ENCODE assay signal across 8 cellular contexts in the genomic region with DNA sequence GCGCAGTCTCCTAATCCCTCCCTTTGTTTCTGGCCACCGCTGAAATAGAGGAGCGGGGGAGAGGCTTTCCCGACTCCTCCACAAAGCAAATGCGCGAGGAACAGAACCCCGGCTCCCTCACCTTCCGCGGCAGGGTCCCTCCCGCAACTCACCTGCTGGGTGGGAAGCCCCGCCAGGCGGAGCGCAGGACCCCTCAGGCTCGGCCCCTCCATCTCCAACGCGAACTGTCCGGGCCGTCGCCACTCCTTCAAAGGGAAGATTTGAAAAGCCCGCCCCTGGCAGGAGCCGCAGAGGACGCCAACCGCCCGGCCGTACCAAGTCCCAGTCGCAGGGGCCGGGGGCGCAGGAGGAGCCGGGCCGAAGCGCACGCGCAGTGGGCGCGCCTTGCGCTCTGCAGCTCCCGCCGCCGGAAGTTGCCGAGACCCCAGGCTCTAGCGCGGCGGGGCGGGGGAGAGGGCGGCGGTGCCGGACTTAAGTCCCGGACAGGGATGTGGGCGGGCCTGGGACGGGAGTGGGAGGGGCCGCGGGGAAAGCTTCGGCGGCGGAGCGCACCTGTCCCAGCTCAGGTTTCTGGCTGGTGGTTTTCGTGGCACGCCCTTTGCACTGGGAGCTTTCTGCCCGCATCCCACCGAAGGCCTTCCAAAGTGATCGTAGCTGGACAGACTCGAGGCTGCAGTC. TPM values are rescaled to one million over a fixed set of nuclear protein-coding genes. Genes with fewer than 3 reads are reported as not detected.
DNase-seq lines count a peak whose midpoint lies in the region; ATAC-seq and TF ChIP-seq lines count a peak whose summit lies in the region.

A gene with protein sequence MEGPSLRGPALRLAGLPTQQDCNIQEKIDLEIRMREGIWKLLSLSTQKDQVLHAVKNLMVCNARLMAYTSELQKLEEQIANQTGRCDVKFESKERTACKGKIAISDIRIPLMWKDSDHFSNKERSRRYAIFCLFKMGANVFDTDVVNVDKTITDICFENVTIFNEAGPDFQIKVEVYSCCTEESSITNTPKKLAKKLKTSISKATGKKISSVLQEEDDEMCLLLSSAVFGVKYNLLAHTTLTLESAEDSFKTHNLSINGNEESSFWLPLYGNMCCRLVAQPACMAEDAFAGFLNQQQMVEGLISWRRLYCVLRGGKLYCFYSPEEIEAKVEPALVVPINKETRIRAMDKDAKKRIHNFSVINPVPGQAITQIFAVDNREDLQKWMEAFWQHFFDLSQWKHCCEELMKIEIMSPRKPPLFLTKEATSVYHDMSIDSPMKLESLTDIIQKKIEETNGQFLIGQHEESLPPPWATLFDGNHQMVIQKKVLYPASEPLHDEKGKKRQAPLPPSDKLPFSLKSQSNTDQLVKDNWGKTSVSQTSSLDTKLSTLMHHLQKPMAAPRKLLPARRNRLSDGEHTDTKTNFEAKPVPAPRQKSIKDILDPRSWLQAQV (minus strand): TSS at position 446 of the 678 bp plus-strand sequence. CDS start 234 bp downstream, at position 212.

- no peak for TF ChIP-seq CTCF in CD4-positive, alpha-beta T cell (IDR thresholded peaks at IDR 0.05)
- TF ChIP-seq CTCF in GM20000 (IDR thresholded peaks at IDR 0.05; ENCODE audit: extremely low read depth, missing control alignments) (no peak), PC-3 (conservative IDR thresholded peaks at IDR 0.05; ENCODE audit: low read depth, low read length) (no peak), fibroblast of lung (conservative IDR thresholded peaks at IDR 0.05 in 1 of 2, IDR thresholded peaks at IDR 0.05 in 1 of 2; ENCODE audit: low read depth in 1 of 2, low read length in 2 of 2) (no peak)

- no peaks in the 10 kb centered on the region for H3K9me3 Mint-ChIP-seq in CD4-positive, alpha-beta T cell
- no peaks in the 10 kb centered on the region for H3K9me3 Mint-ChIP-seq in activated T-helper 1 cell treated with anti-CD3 and anti-CD28 coated beads, Interleukin-12 subunit alpha, Interleukin-12 subunit beta, Interleukin-2, Interleukin-4 antibody, amounts not matched to agents 30 ng/mL and 10 ng/mL and 1 ng/mL, durations not matched to agents 14 hours and 24 hours and 36 hours
- H3K9me3 Mint-ChIP-seq in naive B cell = no peaks in the 10 kb centered on the region
- no peaks in the 10 kb centered on the region for H3K9me3 Mint-ChIP-seq in stimulated activated effector memory CD8-positive, alpha-beta T cell treated with anti-CD3 and anti-CD28 coated beads, Interleukin-12 subunit alpha, Interleukin-12 subunit beta, amount 100 ng/mL, for 72 hours

- H3K9me2 ChIP-seq in PC-3 (replicated peaks; ENCODE audit: low read length) = no peaks in the 10 kb centered on the region

- no peak within 1 kb of the TSS for H3K27ac ChIP-seq in CD4-positive, alpha-beta T cell (ENCODE audit: low read depth, low read length)
- H3K27ac ChIP-seq in HUES48 (ENCODE audit: low read depth, low read length) = peak within 1 kb of the TSS; percentile 91
- peak within 1 kb of the TSS; percentile 12 for H3K27ac ChIP-seq in PC-3 (ENCODE audit: low read length)
- no peak within 1 kb of the TSS for H3K27ac ChIP-seq in fibroblast of lung (ENCODE audit: insufficient read depth, low read length)

- peak; percentile 40 to 65 (median 54) for DNase-seq in CD4-positive, alpha-beta T cell
- DNase-seq in GM20000 (ENCODE audit: low spot score) (peak; percentile 76), PC-3 (peak; percentile 100), fibroblast of lung (ENCODE audit: low read depth in 2 of 2) (peak; percentile 81 to 91), naive B cell (peak; percentile 75)
- DNase-seq in activated T-helper 1 cell treated with anti-CD3 and anti-CD28 coated beads, Interleukin-12 subunit alpha, Interleukin-12 subunit beta, Interleukin-2, Interleukin-4 antibody, amounts not matched to agents 30 ng/mL and 10 ng/mL and 1 ng/mL, durations not matched to agents 14 hours and 24 hours and 36 hours (ENCODE audit: low spot score) = peak; percentile 75
- DNase-seq in stimulated activated effector memory CD8-positive, alpha-beta T cell treated with anti-CD3 and anti-CD28 coated beads, Interleukin-12 subunit alpha, Interleukin-12 subunit beta, amount 100 ng/mL, for 72 hours (ENCODE audit: low spot score in 2 of 2) = peak; percentile 44 to 81

- H3K27me3 Mint-ChIP-seq in CD4-positive, alpha-beta T cell = peaks cover 27% of the 10 kb centered on the region
- peaks cover 27% of the 10 kb centered on the region for H3K27me3 Mint-ChIP-seq in activated T-helper 1 cell treated with anti-CD3 and anti-CD28 coated beads, Interleukin-12 subunit alpha, Interleukin-12 subunit beta, Interleukin-2, Interleukin-4 antibody, amounts not matched to agents 30 ng/mL and 10 ng/mL and 1 ng/mL, durations not matched to agents 14 hours and 24 hours and 36 hours (ENCODE audit: insufficient read depth)
- peaks cover 0 to 13% (median 10%) of the 10 kb centered on the region in 3 donors for H3K27me3 Mint-ChIP-seq in naive B cell

- H3K9me3 ChIP-seq in CD4-positive, alpha-beta T cell (ENCODE audit: control insufficient read depth, low read length) = no peaks in the 10 kb centered on the region
- H3K9me3 ChIP-seq in HUES48 (ENCODE audit: control insufficient read depth, insufficient read depth, low read length) (no peaks in the 10 kb centered on the region), PC-3 (ENCODE audit: low read length) (no peaks in the 10 kb centered on the region), fibroblast of lung (ENCODE audit: control insufficient read depth, insufficient read depth, low read depth, low read length) (no peaks in the 10 kb centered on the region)

- CTCF ChIA-PET in CD4-positive, alpha-beta T cell (lab: Charles Lee) = no interaction called here
- CTCF ChIA-PET in PC-3 (lab: Charles Lee) = interaction anchor here (0.5 to 1.4 kb wide), 8 partner anchors 13 to 549 kb away, joined by 3 to 12 read pairs (median 3); no protein-coding TSS in a partner anchor

- H3K4me1 Mint-ChIP-seq in CD4-positive, alpha-beta T cell (ENCODE audit: low read depth) = peaks cover 22% of the 10 kb centered on the region
- H3K4me1 Mint-ChIP-seq in activated T-helper 1 cell treated with anti-CD3 and anti-CD28 coated beads, Interleukin-12 subunit alpha, Interleukin-12 subunit beta, Interleukin-2, Interleukin-4 antibody, amounts not matched to agents 30 ng/mL and 10 ng/mL and 1 ng/mL, durations not matched to agents 14 hours and 24 hours and 36 hours (ENCODE audit: low read depth) = peaks cover 32% of the 10 kb centered on the region
- peaks cover 8 to 12% (median 8%) of the 10 kb centered on the region in 3 donors for H3K4me1 Mint-ChIP-seq in naive B cell
- peaks cover 7% of the 10 kb centered on the region for H3K4me1 Mint-ChIP-seq in stimulated activated effector memory CD8-positive, alpha-beta T cell treated with anti-CD3 and anti-CD28 coated beads, Interleukin-12 subunit alpha, Interleukin-12 subunit beta, amount 100 ng/mL, for 72 hours

- intact Hi-C loops in CD4-positive, alpha-beta T cell (cut with DNase I, micrococcal nuclease) = loop anchor here (5.0 to 10.0 kb wide), 5 partner anchors 39 to 886 kb away; no protein-coding TSS in a partner anchor
- intact Hi-C loops in PC-3 (cut with micrococcal nuclease) = loop anchor here (1.0 to 10.0 kb wide), 5 partner anchors 54 to 996 kb away; no protein-coding TSS in a partner anchor
- intact Hi-C loops in activated T-helper 1 cell treated with anti-CD3 and anti-CD28 coated beads, Interleukin-12 subunit alpha, Interleukin-12 subunit beta, Interleukin-2, Interleukin-4 antibody, amounts not matched to agents 30 ng/mL and 10 ng/mL and 1 ng/mL, durations not matched to agents 14 hours and 24 hours and 36 hours (cut with micrococcal nuclease) = loop anchor here (2.0 to 10.0 kb wide), 6 partner anchors 106 to 1359 kb away; a partner anchor contains a TSS

- H3K4me3 Mint-ChIP-seq in CD4-positive, alpha-beta T cell = peak within 1 kb of the TSS; percentile 90
- H3K4me3 Mint-ChIP-seq in activated T-helper 1 cell treated with anti-CD3 and anti-CD28 coated beads, Interleukin-12 subunit alpha, Interleukin-12 subunit beta, Interleukin-2, Interleukin-4 antibody, amounts not matched to agents 30 ng/mL and 10 ng/mL and 1 ng/mL, durations not matched to agents 14 hours and 24 hours and 36 hours = peak within 1 kb of the TSS; percentile 83
- H3K4me3 Mint-ChIP-seq in naive B cell = peak within 1 kb of the TSS; percentile 74 to 96 (median 90)
- H3K4me3 Mint-ChIP-seq in stimulated activated effector memory CD8-positive, alpha-beta T cell treated with anti-CD3 and anti-CD28 coated beads, Interleukin-12 subunit alpha, Interleukin-12 subunit beta, amount 100 ng/mL, for 72 hours = peak within 1 kb of the TSS; percentile 60

- H3F3A ChIP-seq in PC-3 (ENCODE audit: low read length, unreplicated experiment) = no peaks in the 10 kb centered on the region

- H2AFZ ChIP-seq in PC-3 (ENCODE audit: low read length) = peak within 1 kb of the TSS; percentile 86
- peak within 1 kb of the TSS; percentile 76 for H2AFZ ChIP-seq in fibroblast of lung (ENCODE audit: low read length)

- peak within 1 kb of the TSS; percentile 78 for H3K4me2 ChIP-seq in PC-3 (ENCODE audit: low read length)
- H3K4me2 ChIP-seq in fibroblast of lung (ENCODE audit: extremely low read depth, insufficient read depth, low read length) = peak within 1 kb of the TSS; percentile 90

- POLR2A ChIA-PET in CD4-positive, alpha-beta T cell (lab: Charles Lee) = interaction anchor here (1.0 to 1.4 kb wide), 3 partner anchors 34 to 230 kb away, joined by 3 read pairs; no protein-coding TSS in a partner anchor
- POLR2A ChIA-PET in PC-3 (lab: Charles Lee; ENCODE audit: unreplicated experiment) = interaction anchor here (0.5 to 1.1 kb wide), 14 partner anchors 19 to 1452 kb away, joined by 3 to 12 read pairs (median 4); no protein-coding TSS in a partner anchor

- no peaks in the 10 kb centered on the region for H3K36me3 ChIP-seq in HUES48 (ENCODE audit: control insufficient read depth, insufficient read depth, low read length)
- no peaks in the 10 kb centered on the region for H3K36me3 ChIP-seq in PC-3 (ENCODE audit: low read depth, low read length)
- H3K36me3 ChIP-seq in fibroblast of lung (ENCODE audit: control insufficient read depth, insufficient read depth, low read length) = no peaks in the 10 kb centered on the region

- H3K79me2 ChIP-seq in PC-3 (ENCODE audit: low read length) (peaks cover 48% of the 10 kb centered on the region), fibroblast of lung (ENCODE audit: control insufficient read depth, insufficient read depth, low read length) (no peaks in the 10 kb centered on the region)

- H3K9ac ChIP-seq in HUES48 (ENCODE audit: low read depth, low read length) (peak within 1 kb of the TSS; percentile 87), PC-3 (ENCODE audit: low read length) (peak within 1 kb of the TSS; percentile 74), fibroblast of lung (ENCODE audit: insufficient read depth, low read length) (peak within 1 kb of the TSS; percentile 44)

- no TSS peak for BruUV-seq in PC-3 (replicated peaks; lab: Mats Ljungman, UMichigan)

- peaks cover 33% of the 10 kb centered on the region for H3K4me1 ChIP-seq in HUES48 (ENCODE audit: control insufficient read depth, insufficient read depth, low read length)
- H3K4me1 ChIP-seq in PC-3 (ENCODE audit: insufficient read depth, low read length) = peaks cover 45% of the 10 kb centered on the region
- H3K4me1 ChIP-seq in fibroblast of lung (ENCODE audit: control insufficient read depth, extremely low read depth, insufficient read depth, low read length) = peaks cover 3% of the 10 kb centered on the region

- H4K20me1 ChIP-seq in PC-3 (ENCODE audit: low read length) (0 out of 2 replicates have a peak, but pooled peaks cover 7% of the 10 kb centered on the region), fibroblast of lung (ENCODE audit: control insufficient read depth, extremely low read depth, insufficient read depth, low read length) (no peaks in the 10 kb centered on the region)

- peak within 1 kb of the TSS; percentile 97 for H3K4me3 ChIP-seq in HUES48 (ENCODE audit: low read depth, low read length)
- H3K4me3 ChIP-seq in PC-3 (ENCODE audit: low read length) = peak within 1 kb of the TSS; percentile 75
- peak within 1 kb of the TSS; percentile 51 to 91 (median 64) for H3K4me3 ChIP-seq in fibroblast of lung (replicated peaks in 1 of 4; ENCODE audit: control extremely low read depth in 1 of 4, insufficient read depth in 1 of 4, low read depth in 3 of 4, low read length in 4 of 4)

- no peak within 1 kb of the TSS for H3K27ac Mint-ChIP-seq in CD4-positive, alpha-beta T cell
- no peak within 1 kb of the TSS for H3K27ac Mint-ChIP-seq in activated T-helper 1 cell treated with anti-CD3 and anti-CD28 coated beads, Interleukin-12 subunit alpha, Interleukin-12 subunit beta, Interleukin-2, Interleukin-4 antibody, amounts not matched to agents 30 ng/mL and 10 ng/mL and 1 ng/mL, durations not matched to agents 14 hours and 24 hours and 36 hours
- H3K27ac Mint-ChIP-seq in naive B cell = peak within 1 kb of the TSS; percentile 5 to 57 (median 31)
- H3K27ac Mint-ChIP-seq in stimulated activated effector memory CD8-positive, alpha-beta T cell treated with anti-CD3 and anti-CD28 coated beads, Interleukin-12 subunit alpha, Interleukin-12 subunit beta, amount 100 ng/mL, for 72 hours = no peak within 1 kb of the TSS

- peak; percentile 83 for ATAC-seq in CD4-positive, alpha-beta T cell (ENCODE audit: poor library complexity)
- ATAC-seq in PC-3 (peak; percentile 81), naive B cell (ENCODE audit: low read depth in 2 of 2) (peak; percentile 90)
- ATAC-seq in stimulated activated effector memory CD8-positive, alpha-beta T cell treated with anti-CD3 and anti-CD28 coated beads, Interleukin-12 subunit alpha, Interleukin-12 subunit beta, amount 100 ng/mL, for 72 hours = peak; percentile 87

- no peaks in the 10 kb centered on the region for H3K36me3 Mint-ChIP-seq in CD4-positive, alpha-beta T cell (ENCODE audit: low read depth)
- no peaks in the 10 kb centered on the region for H3K36me3 Mint-ChIP-seq in activated T-helper 1 cell treated with anti-CD3 and anti-CD28 coated beads, Interleukin-12 subunit alpha, Interleukin-12 subunit beta, Interleukin-2, Interleukin-4 antibody, amounts not matched to agents 30 ng/mL and 10 ng/mL and 1 ng/mL, durations not matched to agents 14 hours and 24 hours and 36 hours (ENCODE audit: low read depth)
- no peaks in the 10 kb centered on the region for H3K36me3 Mint-ChIP-seq in naive B cell
- H3K36me3 Mint-ChIP-seq in stimulated activated effector memory CD8-positive, alpha-beta T cell treated with anti-CD3 and anti-CD28 coated beads, Interleukin-12 subunit alpha, Interleukin-12 subunit beta, amount 100 ng/mL, for 72 hours = no peaks in the 10 kb centered on the region

- H3K27me3 ChIP-seq in CD4-positive, alpha-beta T cell (ENCODE audit: control insufficient read depth, insufficient read depth, low read length) = no peaks in the 10 kb centered on the region
- H3K27me3 ChIP-seq in HUES48 (ENCODE audit: control insufficient read depth, insufficient read depth, low read length) = peaks cover 12% of the 10 kb centered on the region
- H3K27me3 ChIP-seq in PC-3 (ENCODE audit: low read length) = no peaks in the 10 kb centered on the region
- no peaks in the 10 kb centered on the region for H3K27me3 ChIP-seq in fibroblast of lung (ENCODE audit: control insufficient read depth, insufficient read depth, low read length)

RNA-seq across cellular contexts. Expression of the gene that starts here (rescaled TPM):
- 1 to 10 TPM; 3.7 to 3.9 TPM for total RNA-seq in CD4-positive, alpha-beta T cell
- total RNA-seq in PC-3 (2014; rRNA removed) (24.8 and 26.6 TPM in 2 replicates), fibroblast of lung (0.51 and 1.2 TPM in 2 replicates)
- 3.0 and 3.7 TPM in 2 replicates for total RNA-seq in activated T-helper 1 cell treated with anti-CD3 and anti-CD28 coated beads, Interleukin-12 subunit alpha, Interleukin-12 subunit beta, Interleukin-2, Interleukin-4 antibody, amounts not matched to agents 30 ng/mL and 10 ng/mL and 1 ng/mL, durations not matched to agents 14 hours and 24 hours and 36 hours
- polyA plus RNA-seq in fibroblast of lung (1.1 and 2.9 TPM in 2 replicates), naive B cell (ENCODE audit: low read depth in 6 of 6) (under 1 TPM; 0.04 to 0.73 (median 0.17) TPM)
- 0.99 and 2.4 TPM in 2 replicates for polyA plus RNA-seq in fibroblast of lung (2012)
- polyA minus RNA-seq in fibroblast of lung (ENCODE audit: low replicate concordance) = 0.19 and 0.27 TPM in 2 replicates

Comparison
In these comparisons a context has a peak if more than half of its experiments do, and no peak if none do; other contexts are left out.
1. Peak in DNase-seq and ATAC-seq in naive B cell; RNA of the gene not detected or under 1 TPM.
2. H3K27ac ChIP-seq: peak in HUES48 (single experiment) and PC-3 (single experiment); none in CD4-positive, alpha-beta T cell (single experiment) and fibroblast of lung (single experiment).
3. H3K27ac Mint-ChIP-seq: peak in naive B cell (6 of 6); none in CD4-positive, alpha-beta T cell (single experiment), activated T-helper 1 cell treated with anti-CD3 and anti-CD28 coated beads, Interleukin-12 subunit alpha, Interleukin-12 subunit beta, Interleukin-2, Interleukin-4 antibody, amounts not matched to agents 30 ng/mL and 10 ng/mL and 1 ng/mL, durations not matched to agents 14 hours and 24 hours and 36 hours (single experiment) and stimulated activated effector memory CD8-positive, alpha-beta T cell treated with anti-CD3 and anti-CD28 coated beads, Interleukin-12 subunit alpha, Interleukin-12 subunit beta, amount 100 ng/mL, for 72 hours (single experiment).
4. Peak in every context shown above with its lines, with median percentiles within 50 percentile points of each other: ATAC-seq, DNase-seq, H3K4me3 Mint-ChIP-seq, H3K4me3 ChIP-seq and H3K9ac ChIP-seq.